8 cellular contexts compared by ENCODE assay signal in the genomic region with DNA sequence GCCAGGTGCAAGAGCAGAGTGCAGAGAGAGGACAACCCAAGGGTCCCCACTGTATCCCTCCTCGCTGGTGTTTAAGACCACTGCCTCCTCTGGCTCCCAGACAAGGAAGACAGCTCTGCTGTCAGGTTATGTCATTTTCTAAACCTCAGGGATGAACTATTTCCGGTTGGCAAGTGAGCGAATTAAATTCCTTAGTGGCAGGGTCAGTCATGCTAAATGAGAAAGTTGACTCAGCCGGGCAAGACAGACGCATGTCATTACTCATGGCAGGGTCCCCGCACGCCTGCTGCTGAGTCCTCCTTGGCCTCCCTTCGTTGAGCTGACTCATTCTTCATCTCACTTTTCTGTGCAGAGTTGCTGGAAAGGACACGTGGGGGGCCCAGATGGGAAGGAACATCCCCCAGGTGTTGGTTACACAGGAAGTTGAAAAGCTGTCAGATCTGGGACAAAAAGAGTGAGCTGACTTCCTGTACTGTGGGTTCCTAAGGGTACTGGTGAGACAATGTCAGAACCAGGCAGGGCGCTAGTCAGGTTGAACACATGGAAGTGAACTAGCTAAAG. TPM values are rescaled to one million over a fixed set of nuclear protein-coding genes. Genes with fewer than 3 reads are reported as not detected.
DNase-seq lines count a peak whose midpoint lies in the region; ATAC-seq and TF ChIP-seq lines count a peak whose summit lies in the region.

No MANE protein-coding gene starts in this region.

- POLR2A ChIA-PET in AG04450 (lab: Yijun Ruan, JAX): no interaction called here

- no peaks in the 10 kb centered on the region for H3K36me3 ChIP-seq in effector memory CD4-positive, alpha-beta T cell (ENCODE audit: control insufficient read depth, insufficient read depth, low read length)

- peak; percentile 66 for ATAC-seq in HG03175 (IDR thresholded peaks at IDR 0.05; ENCODE audit: unreplicated experiment)
- ATAC-seq in HG03565 (IDR thresholded peaks at IDR 0.05; ENCODE audit: unreplicated experiment): no peak

- DNase-seq in AG04450 (ENCODE audit: low read depth, low spot score) (no peak), germinal center (ENCODE audit: low spot score) (no peak), DMS79 treated with DMSO at 0.1 percent for 48 hours (lab: John Stamatoyannopoulos, UW) (no peak)
- peak; percentile 65 to 80 for DNase-seq in activated CD4-positive, alpha-beta T cell treated with anti-CD3 and anti-CD28 coated beads for 4 hours
- DNase-seq in effector memory CD4-positive, alpha-beta T cell: peak; percentile 22 to 52 (median 31)
- peak; percentile 50 for DNase-seq in stimulated activated CD8-positive, alpha-beta memory T cell treated with anti-CD3 and anti-CD28 coated beads, Interleukin-12 subunit alpha, Interleukin-12 subunit beta, amount 100 ng/mL, for 1 hour (ENCODE audit: low read depth)

- H3K27me3 ChIP-seq in AG04450 (ENCODE audit: control insufficient read depth, insufficient read depth, low read length): no peaks in the 10 kb centered on the region
- no peaks in the 10 kb centered on the region for H3K27me3 ChIP-seq in effector memory CD4-positive, alpha-beta T cell (replicated peaks; ENCODE audit: control insufficient read depth, insufficient read depth, low read length, poor library complexity, severe bottlenecking)

- H3K27ac ChIP-seq in AG04450 (ENCODE audit: low read depth, low read length): peak overlapping the region; percentile 24
- H3K27ac ChIP-seq in effector memory CD4-positive, alpha-beta T cell (ENCODE audit: insufficient read depth, low read length, poor library complexity, severe bottlenecking): no peak overlapping the region

- no peak overlapping the region for H3K4me3 ChIP-seq in AG04450 (ENCODE audit: low read depth, low read length)
- no peak overlapping the region for H3K4me3 ChIP-seq in effector memory CD4-positive, alpha-beta T cell (ENCODE audit: insufficient read depth, low read depth, low read length, poor library complexity, severe bottlenecking)

- TF ChIP-seq CTCF in AG04450 (IDR thresholded peaks at IDR 0.05; ENCODE audit: low read depth, low read length): no peak

- H3K4me1 ChIP-seq in effector memory CD4-positive, alpha-beta T cell (ENCODE audit: control insufficient read depth, insufficient read depth, low read length, poor library complexity, severe bottlenecking): peaks cover 7% of the 10 kb centered on the region

- H3K9me3 ChIP-seq in AG04450 (ENCODE audit: control insufficient read depth, insufficient read depth, low read length): no peaks in the 10 kb centered on the region
- no peaks in the 10 kb centered on the region for H3K9me3 ChIP-seq in effector memory CD4-positive, alpha-beta T cell (ENCODE audit: control insufficient read depth, low read length)

- CTCF ChIA-PET in AG04450 (lab: Charles Lee): interaction anchor here (1.0 kb wide), 1 partner anchor 467 kb away, joined by 4 read pairs; no protein-coding TSS in a partner anchor

RNA-seq across cellular contexts. Expression of a gene that starts 47.1 kb away (rescaled TPM):
- polyA plus RNA-seq in AG04450 (2011; rRNA removed): not detected in 2 replicates
- polyA minus RNA-seq in AG04450 (2011; rRNA and poly(A)+ RNA removed): not detected in 2 replicates

Comparison
In these comparisons a context has a peak if more than half of its experiments do, and no peak if none do; other contexts are left out.
1. DNase-seq: peak in activated CD4-positive, alpha-beta T cell treated with anti-CD3 and anti-CD28 coated beads for 4 hours (2 of 2), effector memory CD4-positive, alpha-beta T cell (3 of 3) and stimulated activated CD8-positive, alpha-beta memory T cell treated with anti-CD3 and anti-CD28 coated beads, Interleukin-12 subunit alpha, Interleukin-12 subunit beta, amount 100 ng/mL, for 1 hour (single experiment); none in AG04450 (single experiment), germinal center (single experiment) and DMS79 treated with DMSO at 0.1 percent for 48 hours (single experiment).